9 cellular contexts compared by ENCODE assay signal in the genomic region with DNA sequence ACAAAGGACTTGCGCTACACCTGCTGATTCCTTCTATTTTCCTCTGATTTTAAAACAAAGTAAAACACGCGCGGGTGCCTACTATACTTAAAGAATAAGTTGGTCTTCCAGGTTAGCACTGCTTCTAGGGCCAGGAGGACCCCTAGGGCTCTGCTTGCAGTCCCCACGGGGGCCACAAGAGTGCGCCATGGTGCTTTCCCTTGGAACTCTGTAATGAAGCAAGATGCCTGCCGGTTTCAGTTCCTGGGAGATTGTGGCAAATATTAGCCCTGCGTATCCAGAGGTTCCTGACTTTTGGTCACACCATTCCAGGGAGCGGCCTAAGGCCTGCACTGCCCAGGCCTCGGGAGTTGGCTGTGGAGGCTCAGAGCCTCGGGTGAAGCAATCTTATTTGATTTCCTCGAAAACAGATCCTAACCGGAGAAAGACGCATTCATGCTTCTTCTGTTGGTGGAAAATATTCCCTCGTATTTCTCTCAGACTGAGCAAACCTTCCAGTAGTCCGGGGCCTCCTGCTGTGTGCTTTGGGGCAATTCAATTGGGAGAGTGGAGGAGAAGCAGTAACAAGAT. TPM values are rescaled to one million over a fixed set of nuclear protein-coding genes. Genes with fewer than 3 reads are reported as not detected.
A peak's percentile ranks its signal among the peaks of the same experiment; 100 is the strongest.
DNase-seq lines count a peak whose midpoint lies in the region; ATAC-seq and TF ChIP-seq lines count a peak whose summit lies in the region.
"Had no signal": no experiment of that assay in that cellular context is flagged by ENCODE, and none has a peak within 500 bp of the region (broad histone marks: within the 10 kb centered on the region; RNA-seq: fewer than 3 reads in every experiment).

No MANE protein-coding gene starts in this region.

- CTCF ChIA-PET in Calu3 (lab: Charles Lee) = no interaction called here

- H3K36me3 Mint-ChIP-seq in Calu3 (ENCODE audit: insufficient read depth, unreplicated experiment) (no peaks in the 10 kb centered on the region), naive B cell (no peaks in the 10 kb centered on the region)

- intact Hi-C loops in Calu3 (cut with micrococcal nuclease; ENCODE audit: unreplicated experiment) = no loop called here

- peak; percentile 85 for DNase-seq in Calu3
- peak; percentile 62 for DNase-seq in HS-27A (ENCODE audit: low read depth)
- DNase-seq in NOMO-1 (lab: John Stamatoyannopoulos, UW; ENCODE audit: unreplicated experiment in 2 of 2) = peak; percentile 64 to 65
- DNase-seq in activated CD8-positive, alpha-beta memory T cell treated with anti-CD3 and anti-CD28 coated beads, Interleukin-2, amount 50 U/mL, for 4 hours = peak; percentile 69
- peak; percentile 81 to 88 for DNase-seq in erythroblast (lab: John Stamatoyannopoulos, UW)
- peak; percentile 55 for DNase-seq in naive B cell
- DNase-seq in stimulated activated CD8-positive, alpha-beta memory T cell treated with anti-CD3 and anti-CD28 coated beads, Interleukin-7, amount 100 ng/mL, for 48 hours (ENCODE audit: extremely low read depth in 1 of 2, low read depth in 1 of 2) = peak; percentile 35 to 64

- H3K4me1 Mint-ChIP-seq in Calu3 (ENCODE audit: low read depth, unreplicated experiment) (peaks cover 16% of the 10 kb centered on the region), naive B cell (peaks cover 0 to 4% (median 3%) of the 10 kb centered on the region in 3 donors)

- H3K27me3 Mint-ChIP-seq in Calu3 (ENCODE audit: unreplicated experiment) = no peaks in the 10 kb centered on the region
- H3K27me3 Mint-ChIP-seq in naive B cell = peaks cover 13 to 22% (median 18%) of the 10 kb centered on the region in 3 donors

- H3K4me3 Mint-ChIP-seq in Calu3 (ENCODE audit: low read depth, unreplicated experiment) = no peak overlapping the region
- H3K4me3 Mint-ChIP-seq in naive B cell = no peak overlapping the region

- H3K9me3 Mint-ChIP-seq in Calu3 (ENCODE audit: low read depth, unreplicated experiment) (no peaks in the 10 kb centered on the region), naive B cell (no peaks in the 10 kb centered on the region)

- peak; percentile 66 for TF ChIP-seq CTCF in Calu3 (IDR thresholded peaks at IDR 0.05; ENCODE audit: unreplicated experiment)

- TF ChIP-seq POLR2A in erythroblast (IDR thresholded peaks at IDR 0.05; ENCODE audit: low read length) = no peak

- H3K27ac Mint-ChIP-seq in Calu3 (ENCODE audit: unreplicated experiment) = no peak overlapping the region
- peak overlapping the region in 2 of 6 donors; percentile 6 to 8 for H3K27ac Mint-ChIP-seq in naive B cell

- peak in 1 of 2 donors; percentile 46 for ATAC-seq in naive B cell (ENCODE audit: low read depth in 2 of 2)
- ATAC-seq in GM19328 (IDR thresholded peaks at IDR 0.05; ENCODE audit: unreplicated experiment) = no peak

- no TSS peak for BruUV-seq in Calu3 (replicated peaks; lab: Mats Ljungman, UMichigan)

RNA-seq across cellular contexts. Expression of a gene that starts 25.3 kb away (rescaled TPM):
- not detected in 2 replicates for total RNA-seq in Calu3 (2022)
- not detected for polyA plus RNA-seq in naive B cell (ENCODE audit: low read depth in 6 of 6)
- total RNA-seq: activated CD8-positive, alpha-beta memory T cell treated with anti-CD3 and anti-CD28 coated beads for 36 hours had no signal

RNA-seq across cellular contexts. Expression of a gene that starts 59.7 kb away (rescaled TPM):
- total RNA-seq in Calu3 (2022) = not detected in 2 replicates
- not detected for polyA plus RNA-seq in naive B cell (ENCODE audit: low read depth in 6 of 6)
